9 cellular contexts compared by ENCODE assay signal in the genomic region with DNA sequence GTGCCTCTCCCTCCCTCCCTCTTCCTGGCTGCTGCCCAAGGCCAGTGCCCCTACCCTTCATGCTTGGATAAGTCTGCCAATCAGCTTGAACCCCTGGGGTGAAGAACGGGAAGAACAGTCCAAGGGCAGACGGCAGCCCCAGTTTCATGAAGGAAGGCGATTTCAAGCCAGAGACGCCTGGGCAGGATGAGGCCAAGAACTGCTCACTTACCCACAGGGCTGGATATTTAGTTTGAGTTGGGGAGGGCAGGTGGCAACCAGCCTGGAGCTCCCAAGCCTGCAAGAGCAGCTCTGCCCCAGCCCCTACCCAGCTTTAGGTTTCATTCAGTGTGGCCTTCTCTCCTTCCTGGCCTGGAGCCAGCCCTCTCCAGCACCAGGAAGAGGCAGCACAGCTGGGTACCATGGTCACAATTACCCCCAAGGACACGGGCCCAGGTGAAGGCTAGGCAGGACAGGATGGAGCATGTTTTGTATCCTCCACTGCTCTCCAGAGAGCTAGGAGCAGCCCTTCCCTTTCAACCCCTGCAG. TPM values are rescaled to one million over a fixed set of nuclear protein-coding genes. Genes with fewer than 3 reads are reported as not detected.
A peak's percentile ranks its signal among the peaks of the same experiment; 100 is the strongest.
DNase-seq lines count a peak whose midpoint lies in the region; ATAC-seq lines count a peak whose summit lies in the region.
"Had no signal": no experiment of that assay in that cellular context is flagged by ENCODE, and none has a peak within 500 bp of the region (broad histone marks: within the 10 kb centered on the region; RNA-seq: fewer than 3 reads in every experiment).

No MANE protein-coding gene starts in this region.

- POLR2A ChIA-PET in naive thymus-derived CD8-positive, alpha-beta T cell (lab: Charles Lee), result no interaction called here

- peaks cover 19 to 30% (median 21%) of the 10 kb centered on the region in 10 experiments for H3K4me1 ChIP-seq in BLaER1 treated with 17β-estradiol and CSF1 and Interleukin-3, amounts not matched to agents 10 nM and 100 nM
- H3K4me1 ChIP-seq in adipocyte (ENCODE audit: control insufficient read depth, insufficient read depth, low read length) (peaks cover 45% of the 10 kb centered on the region), mesendoderm (ENCODE audit: control insufficient read depth, low read depth, low read length) (no peaks in the 10 kb centered on the region)

- ATAC-seq in naive thymus-derived CD8-positive, alpha-beta T cell, result no peak

- H3K18ac ChIP-seq in mesendoderm (ENCODE audit: low read length), result no peak overlapping the region

- H3K4me2 ChIP-seq in BLaER1 treated with 17β-estradiol and CSF1 and Interleukin-3, amounts not matched to agents 10 nM and 100 nM, result peak overlapping the region; percentile 54 to 82 (median 70)
- no peak overlapping the region for H3K4me2 ChIP-seq in mesendoderm (ENCODE audit: low read length)

- H4K20me1 ChIP-seq in BLaER1 treated with 17β-estradiol and CSF1 and Interleukin-3, amounts not matched to agents 10 nM and 100 nM, result peaks cover 0 to 4% (median 0%) of the 10 kb centered on the region in 11 experiments; a peak in 2 of 22 replicates

- no peak overlapping the region for H2BK5ac ChIP-seq in mesendoderm (ENCODE audit: low read length)

- H3K36me3 Mint-ChIP-seq in naive thymus-derived CD8-positive, alpha-beta T cell, result no peaks in the 10 kb centered on the region

- DNase-seq in NCI-H1417 (lab: John Stamatoyannopoulos, UW), result peak; percentile 92 to 97 (median 92)
- peak; percentile 57 for DNase-seq in adipocyte (ENCODE audit: low read depth)
- DNase-seq in mesendoderm, result no peak
- no peak for DNase-seq in NCI-H526 (lab: John Stamatoyannopoulos, UW)
- DNase-seq in NK-92 treated with Interleukin-12 subunit alpha and Interleukin-12 subunit beta, amount 100 ng/mL, for 24 hours (lab: John Stamatoyannopoulos, UW), result no peak
- DNase-seq in NCI-H82 treated with DMSO at 0.1 percent for 48 hours (lab: John Stamatoyannopoulos, UW; ENCODE audit: unreplicated experiment), result no peak
- no peak for DNase-seq in naive thymus-derived CD8-positive, alpha-beta T cell
- DNase-seq: immature natural killer cell had no signal

- H3K4me3 ChIP-seq in BLaER1 treated with 17β-estradiol and CSF1 and Interleukin-3, amounts not matched to agents 10 nM and 100 nM, result no peak overlapping the region; a peak in 1 of 20 replicates
- no peak overlapping the region for H3K4me3 ChIP-seq in adipocyte (ENCODE audit: low read length)
- H3K4me3 ChIP-seq in mesendoderm (ENCODE audit: low read length), result no peak overlapping the region

- no peaks in the 10 kb centered on the region for H3K27me3 Mint-ChIP-seq in naive thymus-derived CD8-positive, alpha-beta T cell

- H3K79me2 ChIP-seq in mesendoderm (ENCODE audit: control insufficient read depth, insufficient read depth, low read length), result no peaks in the 10 kb centered on the region

- peak overlapping the region in 1 of 10 donors; percentile 32 for H3K27ac Mint-ChIP-seq in naive thymus-derived CD8-positive, alpha-beta T cell

- H4K8ac ChIP-seq in mesendoderm (ENCODE audit: low read depth, low read length), result no peak overlapping the region

- no peak overlapping the region for H3K56ac ChIP-seq in mesendoderm (ENCODE audit: low read length)

- H3K36me3 ChIP-seq in BLaER1 treated with 17β-estradiol and CSF1 and Interleukin-3, amounts not matched to agents 10 nM and 100 nM, result peaks cover 0 to 5% (median 0%) of the 10 kb centered on the region in 11 experiments; a peak in 1 of 22 replicates
- peaks cover 2% of the 10 kb centered on the region for H3K36me3 ChIP-seq in adipocyte (ENCODE audit: control insufficient read depth, insufficient read depth, low read length, severe bottlenecking)
- H3K36me3 ChIP-seq in mesendoderm (ENCODE audit: control insufficient read depth, insufficient read depth, low read length), result no peaks in the 10 kb centered on the region

- H2AK5ac ChIP-seq in mesendoderm (ENCODE audit: low read length), result no peak overlapping the region

- H3K4ac ChIP-seq in mesendoderm (ENCODE audit: low read depth, low read length), result no peak overlapping the region

- peaks cover 0 to 17% (median 13%) of the 10 kb centered on the region in 4 donors for H3K4me1 Mint-ChIP-seq in naive thymus-derived CD8-positive, alpha-beta T cell

- H3K9me3 Mint-ChIP-seq in naive thymus-derived CD8-positive, alpha-beta T cell, result no peaks in the 10 kb centered on the region
- H3K9me3 Mint-ChIP-seq: immature natural killer cell had no signal

- H3K27ac ChIP-seq in BLaER1 treated with 17β-estradiol and CSF1 and Interleukin-3, amounts not matched to agents 10 nM and 100 nM, result peak overlapping the region in 6 of 11 experiments; percentile 7 to 32 (median 12); a peak in 8 of 22 replicates
- H3K27ac ChIP-seq in mesendoderm (ENCODE audit: low read depth, low read length), result no peak overlapping the region

- peak overlapping the region; percentile 3 for H3K23ac ChIP-seq in mesendoderm (ENCODE audit: low read length)

- no peaks in the 10 kb centered on the region for H3K79me1 ChIP-seq in mesendoderm (ENCODE audit: low read length)

- no CpG with 5 or more reads among the region's 5 CpGs for WGBS in mesendoderm (ENCODE audit: extremely low coverage, insufficient coverage, low lambda C conversion rate)

- no peak overlapping the region for H4K5ac ChIP-seq in mesendoderm (ENCODE audit: low read length)

- no peak overlapping the region for H2BK120ac ChIP-seq in mesendoderm (ENCODE audit: low read depth, low read length)

- peak overlapping the region in 4 of 11 experiments; percentile 4 to 47 (median 19); a peak in 7 of 22 replicates for H3K9ac ChIP-seq in BLaER1 treated with 17β-estradiol and CSF1 and Interleukin-3, amounts not matched to agents 10 nM and 100 nM
- H3K9ac ChIP-seq in adipocyte (ENCODE audit: low read length) (no peak overlapping the region), mesendoderm (ENCODE audit: low read length) (peak overlapping the region; percentile 3)

- no peaks in the 10 kb centered on the region for H3K27me3 ChIP-seq in BLaER1 treated with 17β-estradiol and CSF1 and Interleukin-3, amounts not matched to agents 10 nM and 100 nM
- H3K27me3 ChIP-seq in adipocyte (replicated peaks; ENCODE audit: control insufficient read depth, insufficient read depth, low read length) (no peaks in the 10 kb centered on the region), mesendoderm (ENCODE audit: insufficient read depth, low read length, poor library complexity) (no peaks in the 10 kb centered on the region)

- no peaks in the 10 kb centered on the region for H3K9me3 ChIP-seq in BLaER1 treated with 17β-estradiol and CSF1 and Interleukin-3, amounts not matched to agents 10 nM and 100 nM (replicated peaks in 1 of 11)
- no peaks in the 10 kb centered on the region for H3K9me3 ChIP-seq in adipocyte (ENCODE audit: control insufficient read depth, low read length)

- no peak overlapping the region for H3K4me3 Mint-ChIP-seq in naive thymus-derived CD8-positive, alpha-beta T cell
- H3K4me3 Mint-ChIP-seq: immature natural killer cell had no signal

- H2BK15ac ChIP-seq in mesendoderm (replicated peaks; ENCODE audit: low read depth), result no peak overlapping the region

RNA-seq across cellular contexts. Expression of a gene that starts 35.9 kb away (rescaled TPM):
- polyA plus RNA-seq in mesendoderm (2013, experiment 1 of 2), result 0.13 TPM
- 0.13 TPM for polyA plus RNA-seq in mesendoderm (2013, experiment 2 of 2)
- under 1 TPM; 0.55 to 0.60 TPM for total RNA-seq in naive thymus-derived CD8-positive, alpha-beta T cell
- under 1 TPM; 0.06 to 0.65 (median 0.47) TPM for polyA plus RNA-seq in naive thymus-derived CD8-positive, alpha-beta T cell

Comparison
In these comparisons a context has a peak if more than half of its experiments do, and no peak if none do; other contexts are left out.
1. DNase-seq: peak in NCI-H1417 (3 of 3) and adipocyte (single experiment); none in mesendoderm (single experiment), NCI-H526 (0 of 2), NK-92 treated with Interleukin-12 subunit alpha and Interleukin-12 subunit beta, amount 100 ng/mL, for 24 hours (single experiment), NCI-H82 treated with DMSO at 0.1 percent for 48 hours (single experiment) and naive thymus-derived CD8-positive, alpha-beta T cell (0 of 10).